Comparison of ENCODE assay signal across 11 cellular contexts in genomic region chr3:13347390-13347966, GRCh38.
DNase-seq lines count a peak whose midpoint lies in the region; ATAC-seq, FAIRE-seq and TF ChIP-seq lines count a peak whose summit lies in the region.
"Had no signal": no experiment of that assay in that cellular context is flagged by ENCODE, and none has a peak within 500 bp of the region (broad histone marks: within the 10 kb centered on the region; RNA-seq: fewer than 3 reads in every experiment).

No MANE protein-coding gene starts in this region.

- H3K36me3 ChIP-seq in CD8-positive, alpha-beta memory T cell (ENCODE audit: insufficient read depth, low read length) = peaks cover 37% of the 10 kb centered on the region
- H3K36me3 ChIP-seq in KOPT-K1 (ENCODE audit: insufficient read depth, low read length) = peaks cover 99% of the 10 kb centered on the region
- no peaks in the 10 kb centered on the region for H3K36me3 ChIP-seq in prostate gland
- H3K36me3 ChIP-seq: thoracic aorta had no signal

- FAIRE-seq in GM12891 (lab: Jason Lieb, UNC) = no peak

- peaks cover 50% of the 10 kb centered on the region for H3K4me1 ChIP-seq in CD8-positive, alpha-beta memory T cell (ENCODE audit: insufficient read depth, low read length)
- H3K4me1 ChIP-seq in prostate gland (replicated peaks) = no peaks in the 10 kb centered on the region

- WGBS in prostate gland = 86% methylated on average over 15 of the region's 15 CpGs

- peak overlapping the region; percentile 15 for H3K4me3 ChIP-seq in CD8-positive, alpha-beta memory T cell (ENCODE audit: low read length)
- H3K4me3 ChIP-seq in dorsolateral prefrontal cortex (no peak overlapping the region), prostate gland (no peak overlapping the region)
- H3K4me3 ChIP-seq: thoracic aorta had no signal

- H3K9me3 Mint-ChIP-seq in CD8-positive, alpha-beta memory T cell = no peaks in the 10 kb centered on the region
- no peaks in the 10 kb centered on the region for H3K9me3 Mint-ChIP-seq in natural killer cell treated with Interleukin-12 subunit alpha and Interleukin-12 subunit beta and Interleukin-15 and Interleukin-18, amount 100 ng/mL, for 72 hours

- H3K36me3 Mint-ChIP-seq in CD8-positive, alpha-beta memory T cell = peaks cover 7 to 87% (median 21%) of the 10 kb centered on the region in 3 donors
- peaks cover 18% of the 10 kb centered on the region for H3K36me3 Mint-ChIP-seq in natural killer cell treated with Interleukin-12 subunit alpha and Interleukin-12 subunit beta and Interleukin-15 and Interleukin-18, amount 100 ng/mL, for 72 hours

- intact Hi-C loops in dorsolateral prefrontal cortex (cut with DNase I) (no loop called here), prostate gland (cut with DNase I) (no loop called here)

- H3K27me3 ChIP-seq in CD8-positive, alpha-beta memory T cell (ENCODE audit: insufficient read depth, low read length, poor library complexity, severe bottlenecking) = no peaks in the 10 kb centered on the region
- no peaks in the 10 kb centered on the region for H3K27me3 ChIP-seq in dorsolateral prefrontal cortex
- H3K27me3 ChIP-seq in prostate gland (replicated peaks; ENCODE audit: insufficient read depth) = no peaks in the 10 kb centered on the region

- TF ChIP-seq CTCF in dorsolateral prefrontal cortex (IDR thresholded peaks at IDR 0.05 in 54 of 56, conservative IDR thresholded peaks at IDR 0.05 in 2 of 56; ENCODE audit: low read depth in 1 of 56, partially characterized antibody in 56 of 56) = no peak
- TF ChIP-seq CTCF in prostate gland (IDR thresholded peaks at IDR 0.05) = no peak

- H3K4me1 Mint-ChIP-seq in CD8-positive, alpha-beta memory T cell = peaks cover 53 to 59% (median 55%) of the 10 kb centered on the region in 3 donors
- peaks cover 40% of the 10 kb centered on the region in 2 donors for H3K4me1 Mint-ChIP-seq in natural killer cell treated with Interleukin-12 subunit alpha and Interleukin-12 subunit beta and Interleukin-15 and Interleukin-18, amount 100 ng/mL, for 72 hours (ENCODE audit: low read depth in 2 of 2)

- POLR2A ChIA-PET in CD8-positive, alpha-beta memory T cell (lab: Charles Lee) = interaction anchor here (1.1 kb wide), 1 partner anchor 45 kb away, joined by 3 read pairs; no protein-coding TSS in a partner anchor

- H3K27ac ChIP-seq in CD8-positive, alpha-beta memory T cell (ENCODE audit: low read depth, low read length) = no peak overlapping the region
- H3K27ac ChIP-seq in KOPT-K1 (ENCODE audit: low read depth, low read length, poor library complexity, severe bottlenecking) (peak overlapping the region; percentile 21), dorsolateral prefrontal cortex (peak overlapping the region in 57 of 59 donors; percentile 22 to 95 (median 77)), prostate gland (no peak overlapping the region)
- H3K27ac ChIP-seq: thoracic aorta had no signal

- no peaks in the 10 kb centered on the region for H3K27me3 Mint-ChIP-seq in CD8-positive, alpha-beta memory T cell
- H3K27me3 Mint-ChIP-seq in natural killer cell treated with Interleukin-12 subunit alpha and Interleukin-12 subunit beta and Interleukin-15 and Interleukin-18, amount 100 ng/mL, for 72 hours = no peaks in the 10 kb centered on the region

- ATAC-seq in natural killer cell treated with Interleukin-12 subunit alpha and Interleukin-12 subunit beta and Interleukin-15 and Interleukin-18, amount 100 ng/mL, for 72 hours = no peak

- TF ChIP-seq POLR2A in GM12891 (IDR thresholded peaks at IDR 0.05; ENCODE audit: low read depth, low read length) (no peak), prostate gland (IDR thresholded peaks at IDR 0.05) (no peak)

- H3K27ac Mint-ChIP-seq in CD8-positive, alpha-beta memory T cell = peak overlapping the region; percentile 13 to 86 (median 73)
- peak overlapping the region; percentile 63 for H3K27ac Mint-ChIP-seq in natural killer cell treated with Interleukin-12 subunit alpha and Interleukin-12 subunit beta and Interleukin-15 and Interleukin-18, amount 100 ng/mL, for 72 hours

- peak overlapping the region in 1 of 7 donors; percentile 2 for H3K4me3 Mint-ChIP-seq in CD8-positive, alpha-beta memory T cell
- no peak overlapping the region for H3K4me3 Mint-ChIP-seq in natural killer cell treated with Interleukin-12 subunit alpha and Interleukin-12 subunit beta and Interleukin-15 and Interleukin-18, amount 100 ng/mL, for 72 hours

- no peak for DNase-seq in CD8-positive, alpha-beta memory T cell
- DNase-seq in dorsolateral prefrontal cortex (peak in 8 of 10 donors; percentile 31 to 77 (median 59)), GM12891 (ENCODE audit: insufficient read length, low spot score) (no peak), NCI-H2227 (lab: John Stamatoyannopoulos, UW; ENCODE audit: unreplicated experiment) (no peak), prostate gland (ENCODE audit: low spot score) (no peak)
- DNase-seq in natural killer cell treated with Interleukin-12 subunit alpha and Interleukin-12 subunit beta and Interleukin-15 and Interleukin-18, amount 100 ng/mL, for 72 hours (ENCODE audit: low spot score) = no peak
- no peak for DNase-seq in activated effector memory CD4-positive, alpha-beta T cell treated with Interleukin-2 at 50 U/mL for 16 hours
- DNase-seq: activated CD4-positive, alpha-beta T cell treated with anti-CD3 and anti-CD28 coated beads, Interleukin-2, amount 50 U/mL, for 48 hours; GF-D8 had no signal

- CTCF ChIA-PET in CD8-positive, alpha-beta memory T cell (lab: Charles Lee) = interaction anchor here (10.2 kb wide), 1 partner anchor 107 kb away, joined by 125 read pairs; no protein-coding TSS in a partner anchor

- H3K9me3 ChIP-seq in CD8-positive, alpha-beta memory T cell (ENCODE audit: low read length) = no peaks in the 10 kb centered on the region
- H3K9me3 ChIP-seq in KOPT-K1 (ENCODE audit: insufficient read depth, low read length, poor library complexity, severe bottlenecking) (no peaks in the 10 kb centered on the region), prostate gland (no peaks in the 10 kb centered on the region)
- H3K9me3 ChIP-seq: thoracic aorta had no signal

TF ChIP-seq in GM12891, 5 proteins besides CTCF, POLR2A, EP300 and RAD21:
- TF ChIP-seq POLR2AphosphoS5 (IDR thresholded peaks at IDR 0.05; ENCODE audit: low read depth, low read length) (no peak), SPI1 (IDR thresholded peaks at IDR 0.05; ENCODE audit: low read depth, low read length) (no peak), POU2F2 (IDR thresholded peaks at IDR 0.05; ENCODE audit: low read depth, low read length) (no peak), TAF1 (IDR thresholded peaks at IDR 0.05; ENCODE audit: low read depth, low read length) (no peak), PAX5 (IDR thresholded peaks at IDR 0.05; ENCODE audit: insufficient read depth, low read length, severe bottlenecking) (no peak)
TF ChIP-seq in GM12891: peak in this region for 0.

Comparison
In these comparisons a context has a peak if more than half of its experiments do, and no peak if none do; other contexts are left out.
1. DNase-seq: peak in dorsolateral prefrontal cortex (8 of 10); none in CD8-positive, alpha-beta memory T cell (0 of 5), natural killer cell treated with Interleukin-12 subunit alpha and Interleukin-12 subunit beta and Interleukin-15 and Interleukin-18, amount 100 ng/mL, for 72 hours (single experiment), activated effector memory CD4-positive, alpha-beta T cell treated with Interleukin-2 at 50 U/mL for 16 hours (single experiment), GM12891 (single experiment), NCI-H2227 (single experiment) and prostate gland (single experiment).
2. H3K27ac ChIP-seq: peak in KOPT-K1 (single experiment) and dorsolateral prefrontal cortex (57 of 59); none in CD8-positive, alpha-beta memory T cell (single experiment) and prostate gland (0 of 2).